ENCODE assay signal across 1 cellular context in the genomic region with DNA sequence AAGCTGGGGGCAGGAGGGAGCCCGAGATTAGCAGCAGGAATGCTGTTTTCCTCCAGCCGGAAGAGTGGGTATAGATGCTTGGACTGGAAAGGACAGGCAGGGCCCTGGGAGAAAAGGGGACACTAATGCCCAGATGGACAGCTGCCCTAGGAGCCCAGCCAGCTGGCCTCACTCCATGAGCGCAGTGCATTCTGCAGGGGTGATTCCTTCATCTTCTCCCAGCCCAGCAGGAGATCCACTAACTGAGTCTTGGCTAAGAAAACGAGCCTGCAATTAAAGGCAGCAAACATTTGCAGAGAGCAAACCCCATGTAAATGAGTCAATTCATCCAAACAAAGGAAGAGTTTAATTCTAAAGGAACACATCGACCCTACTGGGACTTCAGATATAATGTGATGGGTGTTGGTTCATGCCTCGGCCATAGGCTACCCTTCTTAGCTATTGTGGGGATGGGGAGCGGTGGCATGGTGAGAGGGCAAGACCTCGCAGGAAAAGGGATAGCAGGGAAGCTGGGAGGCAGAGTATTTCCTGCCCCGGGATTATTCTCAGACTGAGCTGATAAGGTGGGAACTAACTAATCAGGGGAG.
TF ChIP-seq lines count a peak whose summit lies in the region.

No MANE protein-coding gene starts in this region.

TF ChIP-seq in GM23338, 12 proteins besides CTCF, POLR2A, EP300 and RAD21:
- TF ChIP-seq NANOG (IDR thresholded peaks at IDR 0.05; ENCODE audit: borderline replicate concordance) (no peak), ZNF331 (CRISPR knock-in tag; IDR thresholded peaks at IDR 0.05; ENCODE audit: low read depth) (no peak), POLR2AphosphoS5 (IDR thresholded peaks at IDR 0.05; ENCODE audit: low read depth) (no peak), EZH2 (IDR thresholded peaks at IDR 0.05; ENCODE audit: low read depth, unreplicated experiment) (no peak), ZNF114 (CRISPR knock-in tag; IDR thresholded peaks at IDR 0.05) (no peak), STAT1 (IDR thresholded peaks at IDR 0.05; ENCODE audit: unreplicated experiment) (no peak), JUNB (IDR thresholded peaks at IDR 0.05; ENCODE audit: unreplicated experiment) (no peak), CREB1 (CRISPR knock-in tag; IDR thresholded peaks at IDR 0.05; ENCODE audit: low read depth) (no peak), EZH2phosphoT487 (IDR thresholded peaks at IDR 0.05; ENCODE audit: unreplicated experiment) (no peak)
- TF ChIP-seq, protein P1, sequence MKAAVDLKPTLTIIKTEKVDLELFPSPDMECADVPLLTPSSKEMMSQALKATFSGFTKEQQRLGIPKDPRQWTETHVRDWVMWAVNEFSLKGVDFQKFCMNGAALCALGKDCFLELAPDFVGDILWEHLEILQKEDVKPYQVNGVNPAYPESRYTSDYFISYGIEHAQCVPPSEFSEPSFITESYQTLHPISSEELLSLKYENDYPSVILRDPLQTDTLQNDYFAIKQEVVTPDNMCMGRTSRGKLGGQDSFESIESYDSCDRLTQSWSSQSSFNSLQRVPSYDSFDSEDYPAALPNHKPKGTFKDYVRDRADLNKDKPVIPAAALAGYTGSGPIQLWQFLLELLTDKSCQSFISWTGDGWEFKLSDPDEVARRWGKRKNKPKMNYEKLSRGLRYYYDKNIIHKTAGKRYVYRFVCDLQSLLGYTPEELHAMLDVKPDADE (IDR thresholded peaks at IDR 0.05) = no peak
- TF ChIP-seq, protein P2, sequence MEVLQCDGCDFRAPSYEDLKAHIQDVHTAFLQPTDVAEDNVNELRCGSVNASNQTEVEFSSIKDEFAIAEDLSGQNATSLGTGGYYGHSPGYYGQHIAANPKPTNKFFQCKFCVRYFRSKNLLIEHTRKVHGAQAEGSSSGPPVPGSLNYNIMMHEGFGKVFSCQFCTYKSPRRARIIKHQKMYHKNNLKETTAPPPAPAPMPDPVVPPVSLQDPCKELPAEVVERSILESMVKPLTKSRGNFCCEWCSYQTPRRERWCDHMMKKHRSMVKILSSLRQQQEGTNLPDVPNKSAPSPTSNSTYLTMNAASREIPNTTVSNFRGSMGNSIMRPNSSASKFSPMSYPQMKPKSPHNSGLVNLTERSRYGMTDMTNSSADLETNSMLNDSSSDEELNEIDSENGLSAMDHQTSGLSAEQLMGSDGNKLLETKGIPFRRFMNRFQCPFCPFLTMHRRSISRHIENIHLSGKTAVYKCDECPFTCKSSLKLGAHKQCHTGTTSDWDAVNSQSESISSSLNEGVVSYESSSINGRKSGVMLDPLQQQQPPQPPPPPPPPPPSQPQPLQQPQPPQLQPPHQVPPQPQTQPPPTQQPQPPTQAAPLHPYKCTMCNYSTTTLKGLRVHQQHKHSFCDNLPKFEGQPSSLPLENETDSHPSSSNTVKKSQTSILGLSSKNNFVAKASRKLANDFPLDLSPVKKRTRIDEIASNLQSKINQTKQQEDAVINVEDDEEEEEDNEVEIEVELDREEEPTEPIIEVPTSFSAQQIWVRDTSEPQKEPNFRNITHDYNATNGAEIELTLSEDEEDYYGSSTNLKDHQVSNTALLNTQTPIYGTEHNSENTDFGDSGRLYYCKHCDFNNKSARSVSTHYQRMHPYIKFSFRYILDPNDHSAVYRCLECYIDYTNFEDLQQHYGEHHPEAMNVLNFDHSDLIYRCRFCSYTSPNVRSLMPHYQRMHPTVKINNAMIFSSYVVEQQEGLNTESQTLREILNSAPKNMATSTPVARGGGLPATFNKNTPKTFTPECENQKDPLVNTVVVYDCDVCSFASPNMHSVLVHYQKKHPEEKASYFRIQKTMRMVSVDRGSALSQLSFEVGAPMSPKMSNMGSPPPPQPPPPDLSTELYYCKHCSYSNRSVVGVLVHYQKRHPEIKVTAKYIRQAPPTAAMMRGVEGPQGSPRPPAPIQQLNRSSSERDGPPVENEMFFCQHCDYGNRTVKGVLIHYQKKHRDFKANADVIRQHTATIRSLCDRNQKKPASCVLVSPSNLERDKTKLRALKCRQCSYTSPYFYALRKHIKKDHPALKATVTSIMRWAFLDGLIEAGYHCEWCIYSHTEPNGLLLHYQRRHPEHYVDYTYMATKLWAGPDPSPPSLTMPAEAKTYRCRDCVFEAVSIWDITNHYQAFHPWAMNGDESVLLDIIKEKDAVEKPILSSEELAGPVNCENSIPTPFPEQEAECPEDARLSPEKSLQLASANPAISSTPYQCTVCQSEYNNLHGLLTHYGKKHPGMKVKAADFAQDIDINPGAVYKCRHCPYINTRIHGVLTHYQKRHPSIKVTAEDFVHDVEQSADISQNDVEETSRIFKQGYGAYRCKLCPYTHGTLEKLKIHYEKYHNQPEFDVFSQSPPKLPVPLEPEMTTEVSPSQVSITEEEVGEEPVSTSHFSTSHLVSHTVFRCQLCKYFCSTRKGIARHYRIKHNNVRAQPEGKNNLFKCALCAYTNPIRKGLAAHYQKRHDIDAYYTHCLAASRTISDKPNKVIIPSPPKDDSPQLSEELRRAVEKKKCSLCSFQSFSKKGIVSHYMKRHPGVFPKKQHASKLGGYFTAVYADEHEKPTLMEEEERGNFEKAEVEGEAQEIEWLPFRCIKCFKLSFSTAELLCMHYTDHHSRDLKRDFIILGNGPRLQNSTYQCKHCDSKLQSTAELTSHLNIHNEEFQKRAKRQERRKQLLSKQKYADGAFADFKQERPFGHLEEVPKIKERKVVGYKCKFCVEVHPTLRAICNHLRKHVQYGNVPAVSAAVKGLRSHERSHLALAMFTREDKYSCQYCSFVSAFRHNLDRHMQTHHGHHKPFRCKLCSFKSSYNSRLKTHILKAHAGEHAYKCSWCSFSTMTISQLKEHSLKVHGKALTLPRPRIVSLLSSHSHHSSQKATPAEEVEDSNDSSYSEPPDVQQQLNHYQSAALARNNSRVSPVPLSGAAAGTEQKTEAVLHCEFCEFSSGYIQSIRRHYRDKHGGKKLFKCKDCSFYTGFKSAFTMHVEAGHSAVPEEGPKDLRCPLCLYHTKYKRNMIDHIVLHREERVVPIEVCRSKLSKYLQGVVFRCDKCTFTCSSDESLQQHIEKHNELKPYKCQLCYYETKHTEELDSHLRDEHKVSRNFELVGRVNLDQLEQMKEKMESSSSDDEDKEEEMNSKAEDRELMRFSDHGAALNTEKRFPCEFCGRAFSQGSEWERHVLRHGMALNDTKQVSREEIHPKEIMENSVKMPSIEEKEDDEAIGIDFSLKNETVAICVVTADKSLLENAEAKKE (CRISPR knock-in tag; IDR thresholded peaks at IDR 0.05) = no peak
- TF ChIP-seq, protein P3, sequence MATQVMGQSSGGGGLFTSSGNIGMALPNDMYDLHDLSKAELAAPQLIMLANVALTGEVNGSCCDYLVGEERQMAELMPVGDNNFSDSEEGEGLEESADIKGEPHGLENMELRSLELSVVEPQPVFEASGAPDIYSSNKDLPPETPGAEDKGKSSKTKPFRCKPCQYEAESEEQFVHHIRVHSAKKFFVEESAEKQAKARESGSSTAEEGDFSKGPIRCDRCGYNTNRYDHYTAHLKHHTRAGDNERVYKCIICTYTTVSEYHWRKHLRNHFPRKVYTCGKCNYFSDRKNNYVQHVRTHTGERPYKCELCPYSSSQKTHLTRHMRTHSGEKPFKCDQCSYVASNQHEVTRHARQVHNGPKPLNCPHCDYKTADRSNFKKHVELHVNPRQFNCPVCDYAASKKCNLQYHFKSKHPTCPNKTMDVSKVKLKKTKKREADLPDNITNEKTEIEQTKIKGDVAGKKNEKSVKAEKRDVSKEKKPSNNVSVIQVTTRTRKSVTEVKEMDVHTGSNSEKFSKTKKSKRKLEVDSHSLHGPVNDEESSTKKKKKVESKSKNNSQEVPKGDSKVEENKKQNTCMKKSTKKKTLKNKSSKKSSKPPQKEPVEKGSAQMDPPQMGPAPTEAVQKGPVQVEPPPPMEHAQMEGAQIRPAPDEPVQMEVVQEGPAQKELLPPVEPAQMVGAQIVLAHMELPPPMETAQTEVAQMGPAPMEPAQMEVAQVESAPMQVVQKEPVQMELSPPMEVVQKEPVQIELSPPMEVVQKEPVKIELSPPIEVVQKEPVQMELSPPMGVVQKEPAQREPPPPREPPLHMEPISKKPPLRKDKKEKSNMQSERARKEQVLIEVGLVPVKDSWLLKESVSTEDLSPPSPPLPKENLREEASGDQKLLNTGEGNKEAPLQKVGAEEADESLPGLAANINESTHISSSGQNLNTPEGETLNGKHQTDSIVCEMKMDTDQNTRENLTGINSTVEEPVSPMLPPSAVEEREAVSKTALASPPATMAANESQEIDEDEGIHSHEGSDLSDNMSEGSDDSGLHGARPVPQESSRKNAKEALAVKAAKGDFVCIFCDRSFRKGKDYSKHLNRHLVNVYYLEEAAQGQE (IDR thresholded peaks at IDR 0.05; ENCODE audit: unreplicated experiment) = no peak
